Comparison of ENCODE assay signal across 17 cellular contexts in genomic region chr5:6859001-6859400, GRCh38.
"Had no signal": no experiment of that assay in that cellular context is flagged by ENCODE, and none has a peak within 500 bp of the region (broad histone marks: within the 10 kb centered on the region; RNA-seq: fewer than 3 reads in every experiment).

No MANE protein-coding gene starts in this region.

- H3K36me3 Mint-ChIP-seq: mesothelial cell of epicardium; stimulated activated memory B cell treated with anti-CD40 and anti-IgM and Interleukin-4, amounts not matched to agents 10 μg/mL and 1 μg/mL and 100 μg/mL, for 72 hours had no signal

- H3K9me3 Mint-ChIP-seq: activated CD4-positive, alpha-beta T cell treated with anti-CD3 and anti-CD28 coated beads, Interleukin-2, amount 10 ng/mL, durations not matched to agents 24 days and 14 days had no signal

- H3K4me1 Mint-ChIP-seq: activated CD4-positive, alpha-beta T cell treated with anti-CD3 and anti-CD28 coated beads, Interleukin-2, amount 10 ng/mL, durations not matched to agents 24 days and 14 days; mesothelial cell of epicardium; stimulated activated memory B cell treated with anti-CD40 and anti-IgM and Interleukin-4, amounts not matched to agents 10 μg/mL and 1 μg/mL and 100 μg/mL, for 72 hours had no signal

- ATAC-seq: activated CD4-positive, CD25-positive, alpha-beta regulatory T cell treated with anti-CD3 and anti-CD28 coated beads, Interleukin-2, amount 50 U/mL, for 24 hours; foreskin keratinocyte; left ventricle myocardium superior; pancreas had no signal

- H3K4me3 Mint-ChIP-seq: activated CD4-positive, alpha-beta memory T cell treated with anti-CD3 and anti-CD28 coated beads, Interleukin-2, amount 10 ng/mL, durations not matched to agents 7 days and 5 days; activated CD4-positive, alpha-beta T cell treated with anti-CD3 and anti-CD28 coated beads, Interleukin-2, amount 10 ng/mL, durations not matched to agents 24 days and 14 days; activated naive CD8-positive, alpha-beta T cell; dendritic cell treated with granulocyte-macrophage colony-stimulating factor and Interleukin-4, amounts not matched to agents 40 ng/mL and 50 ng/mL, for 4 days; mesothelial cell of epicardium; nephron; stimulated activated memory B cell treated with anti-CD40 and anti-IgM and Interleukin-4, amounts not matched to agents 10 μg/mL and 1 μg/mL and 100 μg/mL, for 72 hours had no signal

- DNase-seq: activated CD4-positive, alpha-beta memory T cell treated with anti-CD3 and anti-CD28 coated beads, Interleukin-2, amount 10 ng/mL, durations not matched to agents 7 days and 5 days; activated CD4-positive, alpha-beta T cell treated with anti-CD3 and anti-CD28 coated beads, Interleukin-2, amount 10 ng/mL, durations not matched to agents 24 days and 14 days; activated gamma-delta T cell treated with Interleukin-2 at 50 U/mL for 16 hours; effector memory CD4-positive, alpha-beta T cell; foreskin keratinocyte; left ventricle myocardium superior; mammary epithelial cell; pancreas; small intestine; stimulated activated CD4-positive, alpha-beta T cell treated with anti-CD3 and anti-CD28 coated beads, Interleukin-15, amount 100 ng/mL, for 24 hours; transverse colon had no signal

- H3K27ac Mint-ChIP-seq: activated CD4-positive, alpha-beta memory T cell treated with anti-CD3 and anti-CD28 coated beads, Interleukin-2, amount 10 ng/mL, durations not matched to agents 7 days and 5 days; activated CD4-positive, alpha-beta T cell treated with anti-CD3 and anti-CD28 coated beads, Interleukin-2, amount 10 ng/mL, durations not matched to agents 24 days and 14 days; activated naive CD8-positive, alpha-beta T cell; dendritic cell treated with granulocyte-macrophage colony-stimulating factor and Interleukin-4, amounts not matched to agents 40 ng/mL and 50 ng/mL, for 4 days; mesothelial cell of epicardium; nephron; stimulated activated memory B cell treated with anti-CD40 and anti-IgM and Interleukin-4, amounts not matched to agents 10 μg/mL and 1 μg/mL and 100 μg/mL, for 72 hours had no signal

- H3K27me3 Mint-ChIP-seq: activated CD4-positive, alpha-beta T cell treated with anti-CD3 and anti-CD28 coated beads, Interleukin-2, amount 10 ng/mL, durations not matched to agents 24 days and 14 days; dendritic cell treated with granulocyte-macrophage colony-stimulating factor and Interleukin-4, amounts not matched to agents 40 ng/mL and 50 ng/mL, for 4 days had no signal
